ENCODE assay signal across 33 cellular contexts in the genomic region with DNA sequence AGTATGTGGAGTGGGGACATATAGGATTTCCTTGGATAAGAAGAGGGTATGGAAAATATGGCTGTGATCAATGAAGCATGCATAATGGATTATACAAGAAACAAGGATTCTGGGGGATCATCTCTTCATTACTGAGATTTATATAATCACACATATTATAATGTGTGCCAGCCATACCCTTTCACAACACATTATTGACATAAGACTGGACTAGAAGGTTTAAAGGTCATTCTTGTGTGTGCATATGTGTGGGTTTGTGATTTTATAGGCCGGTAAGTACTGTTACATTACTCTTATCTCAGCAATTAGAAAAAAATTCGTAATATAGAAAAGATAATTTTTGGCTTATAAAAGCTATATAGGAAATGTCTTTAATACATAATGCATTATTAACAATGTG.
"Had no signal": no experiment of that assay in that cellular context is flagged by ENCODE, and none has a peak within 500 bp of the region (broad histone marks: within the 10 kb centered on the region; RNA-seq: fewer than 3 reads in every experiment).

No MANE protein-coding gene starts in this region.

- H3K9me3 ChIP-seq: adrenal gland, body of pancreas, esophagus squamous epithelium, gastroesophageal sphincter had no signal

- H3K36me3 Mint-ChIP-seq: activated CD4-positive, alpha-beta memory T cell treated with anti-CD3 and anti-CD28 coated beads for 36 hours; activated CD8-positive, alpha-beta memory T cell treated with anti-CD3 and anti-CD28 coated beads, Interleukin-2, amount 10 ng/mL, durations not matched to agents 7 days and 5 days; activated naive CD4-positive, alpha-beta T cell treated with anti-CD3 and anti-CD28 coated beads, Interleukin-2, amount 50 U/mL, for 24 hours; activated naive CD8-positive, alpha-beta T cell treated with anti-CD3 and anti-CD28 coated beads for 36 hours had no signal

- H3K27ac ChIP-seq: adrenal gland, body of pancreas, epithelial cell of prostate, esophagus squamous epithelium, gastroesophageal sphincter had no signal

- H3K27me3 ChIP-seq: adrenal gland, body of pancreas, esophagus squamous epithelium, gastroesophageal sphincter had no signal

- H3K9me3 Mint-ChIP-seq: activated CD4-positive, alpha-beta T cell treated with anti-CD3 and anti-CD28 coated beads, Interleukin-2, amount 10 ng/mL, durations not matched to agents 24 days and 14 days; activated naive CD8-positive, alpha-beta T cell treated with anti-CD3 and anti-CD28 coated beads, Interleukin-2, amount 50 U/mL, for 24 hours; activated T-helper 1 cell treated with anti-CD3 and anti-CD28 coated beads, Interleukin-12 subunit alpha, Interleukin-12 subunit beta, Interleukin-2, Interleukin-4 antibody, amounts not matched to agents 30 ng/mL and 10 ng/mL and 1 ng/mL, durations not matched to agents 14 hours and 24 hours and 36 hours; activated T-helper 2 cell treated with anti-CD3 and anti-CD28 coated beads, Interferon-gamma antibody, Interleukin-2, Interleukin-4, amounts not matched to agents 10 μg/mL and 5 μg/mL and 100 μg/mL, durations not matched to agents 14 hours and 24 hours and 36 hours had no signal

- DNase-seq: activated CD4-positive, alpha-beta memory T cell treated with anti-CD3 and anti-CD28 coated beads for 36 hours; activated CD4-positive, alpha-beta T cell treated with anti-CD3 and anti-CD28 coated beads for 36 hours; activated CD4-positive, alpha-beta T cell treated with anti-CD3 and anti-CD28 coated beads, Interleukin-2, amount 10 ng/mL, durations not matched to agents 24 days and 14 days; activated CD4-positive, CD25-positive, alpha-beta regulatory T cell; activated CD4-positive, CD25-positive, alpha-beta regulatory T cell treated with anti-CD3 and anti-CD28 coated beads, Interleukin-2, amount 50 U/mL, for 72 hours; activated CD8-positive, alpha-beta memory T cell treated with anti-CD3 and anti-CD28 coated beads, Interleukin-2, amount 10 ng/mL, durations not matched to agents 7 days and 5 days; activated CD8-positive, alpha-beta memory T cell treated with anti-CD3 and anti-CD28 coated beads, Interleukin-2, amount 50 U/mL, for 4 hours; activated CD8-positive, alpha-beta T cell treated with anti-CD3 and anti-CD28 coated beads, Interleukin-2, amount 10 ng/mL, durations not matched to agents 7 days and 5 days; activated effector memory CD4-positive, alpha-beta T cell treated with anti-CD3 and anti-CD28 coated beads, Interleukin-2, amount 50 U/mL, for 16 hours; activated naive CD4-positive, alpha-beta T cell treated with anti-CD3 and anti-CD28 coated beads for 36 hours; activated naive CD8-positive, alpha-beta T cell treated with anti-CD3 and anti-CD28 coated beads for 36 hours; activated naive CD8-positive, alpha-beta T cell treated with anti-CD3 and anti-CD28 coated beads, Interleukin-2, amount 50 U/mL, for 24 hours; activated T-cell treated with anti-CD3 and anti-CD28 coated beads, Interleukin-2, amount 50 U/mL, for 1 hour; activated T-cell treated with anti-CD3 and anti-CD28 coated beads, Interleukin-2, amount 50 U/mL, for 48 hours; adrenal gland; amygdala; aorta; body of pancreas; caudate nucleus; cortex of kidney; dermis blood vessel endothelial cell; effector CD4-positive, alpha-beta T cell; esophagus squamous epithelium; foreskin melanocyte; T-helper 2 cell had no signal

- H3K36me3 ChIP-seq: adrenal gland, esophagus squamous epithelium, gastroesophageal sphincter had no signal

- FAIRE-seq: colon, endometrium, endothelial cell of umbilical vein had no signal

- H3K27me3 Mint-ChIP-seq: activated CD4-positive, alpha-beta memory T cell treated with anti-CD3 and anti-CD28 coated beads for 36 hours; activated CD4-positive, alpha-beta T cell treated with anti-CD3 and anti-CD28 coated beads for 36 hours; activated CD4-positive, alpha-beta T cell treated with anti-CD3 and anti-CD28 coated beads, Interleukin-2, amount 10 ng/mL, durations not matched to agents 24 days and 14 days; activated CD8-positive, alpha-beta memory T cell treated with anti-CD3 and anti-CD28 coated beads, Interleukin-2, amount 10 ng/mL, durations not matched to agents 7 days and 5 days; activated naive CD8-positive, alpha-beta T cell treated with anti-CD3 and anti-CD28 coated beads, Interleukin-2, amount 50 U/mL, for 24 hours had no signal

- H3K4me3 Mint-ChIP-seq: activated CD4-positive, alpha-beta memory T cell treated with anti-CD3 and anti-CD28 coated beads for 36 hours; activated CD4-positive, alpha-beta T cell treated with anti-CD3 and anti-CD28 coated beads for 36 hours; activated CD4-positive, alpha-beta T cell treated with anti-CD3 and anti-CD28 coated beads, Interleukin-2, amount 10 ng/mL, durations not matched to agents 24 days and 14 days; activated CD8-positive, alpha-beta memory T cell treated with anti-CD3 and anti-CD28 coated beads, Interleukin-2, amount 10 ng/mL, durations not matched to agents 7 days and 5 days; activated CD8-positive, alpha-beta T cell treated with anti-CD3 and anti-CD28 coated beads, Interleukin-2, amount 10 ng/mL, durations not matched to agents 7 days and 5 days; activated naive CD4-positive, alpha-beta T cell treated with anti-CD3 and anti-CD28 coated beads for 36 hours; activated naive CD4-positive, alpha-beta T cell treated with anti-CD3 and anti-CD28 coated beads, Interleukin-2, amount 50 U/mL, for 24 hours; activated naive CD8-positive, alpha-beta T cell treated with anti-CD3 and anti-CD28 coated beads for 36 hours; activated naive CD8-positive, alpha-beta T cell treated with anti-CD3 and anti-CD28 coated beads, Interleukin-2, amount 50 U/mL, for 24 hours; activated T-helper 1 cell treated with anti-CD3 and anti-CD28 coated beads, Interleukin-12 subunit alpha, Interleukin-12 subunit beta, Interleukin-2, Interleukin-4 antibody, amounts not matched to agents 30 ng/mL and 10 ng/mL and 1 ng/mL, durations not matched to agents 14 hours and 24 hours and 36 hours had no signal

- ATAC-seq: activated CD4-positive, alpha-beta T cell treated with anti-CD3 and anti-CD28 coated beads for 36 hours; activated CD8-positive, alpha-beta memory T cell treated with anti-CD3 and anti-CD28 coated beads, Interleukin-2, amount 10 ng/mL, durations not matched to agents 7 days and 5 days; activated CD8-positive, alpha-beta T cell treated with anti-CD3 and anti-CD28 coated beads, Interleukin-2, amount 10 ng/mL, durations not matched to agents 7 days and 5 days; activated naive CD8-positive, alpha-beta T cell treated with anti-CD3 and anti-CD28 coated beads, Interleukin-2, amount 50 U/mL, for 24 hours; body of pancreas; gastroesophageal sphincter had no signal

- H3K27ac Mint-ChIP-seq: activated CD4-positive, alpha-beta memory T cell treated with anti-CD3 and anti-CD28 coated beads for 36 hours; activated CD4-positive, alpha-beta T cell treated with anti-CD3 and anti-CD28 coated beads for 36 hours; activated CD4-positive, alpha-beta T cell treated with anti-CD3 and anti-CD28 coated beads, Interleukin-2, amount 10 ng/mL, durations not matched to agents 24 days and 14 days; activated CD8-positive, alpha-beta memory T cell treated with anti-CD3 and anti-CD28 coated beads, Interleukin-2, amount 10 ng/mL, durations not matched to agents 7 days and 5 days; activated CD8-positive, alpha-beta T cell treated with anti-CD3 and anti-CD28 coated beads, Interleukin-2, amount 10 ng/mL, durations not matched to agents 7 days and 5 days; activated naive CD4-positive, alpha-beta T cell treated with anti-CD3 and anti-CD28 coated beads for 36 hours; activated naive CD4-positive, alpha-beta T cell treated with anti-CD3 and anti-CD28 coated beads, Interleukin-2, amount 50 U/mL, for 24 hours; activated naive CD8-positive, alpha-beta T cell treated with anti-CD3 and anti-CD28 coated beads for 36 hours; activated naive CD8-positive, alpha-beta T cell treated with anti-CD3 and anti-CD28 coated beads, Interleukin-2, amount 50 U/mL, for 24 hours; activated T-helper 1 cell treated with anti-CD3 and anti-CD28 coated beads, Interleukin-12 subunit alpha, Interleukin-12 subunit beta, Interleukin-2, Interleukin-4 antibody, amounts not matched to agents 30 ng/mL and 10 ng/mL and 1 ng/mL, durations not matched to agents 14 hours and 24 hours and 36 hours; activated T-helper 2 cell treated with anti-CD3 and anti-CD28 coated beads, Interferon-gamma antibody, Interleukin-2, Interleukin-4, amounts not matched to agents 10 μg/mL and 5 μg/mL and 100 μg/mL, durations not matched to agents 14 hours and 24 hours and 36 hours had no signal

- H3K4me3 ChIP-seq: adrenal gland, body of pancreas, esophagus squamous epithelium, gastroesophageal sphincter had no signal

- H3K4me1 Mint-ChIP-seq: activated CD4-positive, alpha-beta T cell treated with anti-CD3 and anti-CD28 coated beads for 36 hours; activated CD4-positive, alpha-beta T cell treated with anti-CD3 and anti-CD28 coated beads, Interleukin-2, amount 10 ng/mL, durations not matched to agents 24 days and 14 days; activated CD8-positive, alpha-beta memory T cell treated with anti-CD3 and anti-CD28 coated beads, Interleukin-2, amount 10 ng/mL, durations not matched to agents 7 days and 5 days; activated naive CD4-positive, alpha-beta T cell treated with anti-CD3 and anti-CD28 coated beads, Interleukin-2, amount 50 U/mL, for 24 hours; activated naive CD8-positive, alpha-beta T cell treated with anti-CD3 and anti-CD28 coated beads for 36 hours; activated naive CD8-positive, alpha-beta T cell treated with anti-CD3 and anti-CD28 coated beads, Interleukin-2, amount 50 U/mL, for 24 hours had no signal

- H3K4me1 ChIP-seq: adrenal gland, esophagus squamous epithelium, gastroesophageal sphincter had no signal
